In genomic region chr5:131774652-131775367, GRCh38 we compare ENCODE assay signal across 31 cellular contexts. TPM values are rescaled to one million over a fixed set of nuclear protein-coding genes. Genes with fewer than 3 reads are reported as not detected.
DNase-seq lines count a peak whose midpoint lies in the region; ATAC-seq and TF ChIP-seq lines count a peak whose summit lies in the region.
"Had no signal": no experiment of that assay in that cellular context is flagged by ENCODE, and none has a peak within 500 bp of the region (broad histone marks: within the 10 kb centered on the region; RNA-seq: fewer than 3 reads in every experiment).

No MANE protein-coding gene starts in this region.

- intact Hi-C loops in stomach (cut with DNase I; ENCODE audit: low total_unique reads), result no loop called here
- intact Hi-C loops in naive thymus-derived CD4-positive, alpha-beta T cell (cut with micrococcal nuclease), result no loop called here

- H3K9me3 Mint-ChIP-seq in naive thymus-derived CD4-positive, alpha-beta T cell, result no peaks in the 10 kb centered on the region
- H3K9me3 Mint-ChIP-seq: activated CD8-positive, alpha-beta T cell treated with anti-CD3 and anti-CD28 coated beads for 36 hours; activated naive CD4-positive, alpha-beta T cell treated with anti-CD3 and anti-CD28 coated beads, Interleukin-2, amount 10 ng/mL, durations not matched to agents 7 days and 5 days; HFFc6; immature natural killer cell had no signal

- H3K36me3 Mint-ChIP-seq in naive thymus-derived CD4-positive, alpha-beta T cell, result peaks cover 0 to 5% (median 0%) of the 10 kb centered on the region in 5 donors

- no peaks in the 10 kb centered on the region for H3K9me3 ChIP-seq in HEK293 (ENCODE audit: control insufficient read depth, insufficient read depth, low read depth, low read length)
- H3K9me3 ChIP-seq in stomach, result no peaks in the 10 kb centered on the region
- no peaks in the 10 kb centered on the region for H3K9me3 ChIP-seq in naive thymus-derived CD4-positive, alpha-beta T cell (ENCODE audit: control insufficient read depth in 2 of 3, low read length in 3 of 3)
- H3K9me3 ChIP-seq: Caco-2, left ventricle myocardium inferior, sigmoid colon, transverse colon had no signal

- H3K4me1 ChIP-seq in HEK293 (ENCODE audit: control insufficient read depth, insufficient read depth, low read length), result peaks cover 9% of the 10 kb centered on the region; the same call in 1 of the 2 replicates
- peaks cover 22 to 82% (median 57%) of the 10 kb centered on the region in 4 donors for H3K4me1 ChIP-seq in stomach
- peaks cover 0 to 7% of the 10 kb centered on the region in 2 donors for H3K4me1 ChIP-seq in naive thymus-derived CD4-positive, alpha-beta T cell (ENCODE audit: control insufficient read depth in 2 of 2, insufficient read depth in 2 of 2, low read length in 2 of 2)
- H3K4me1 ChIP-seq: Caco-2 had no signal

- ATAC-seq in naive thymus-derived CD4-positive, alpha-beta T cell, result no peak
- no peak for ATAC-seq in GM18505 (IDR thresholded peaks at IDR 0.05; ENCODE audit: unreplicated experiment)
- ATAC-seq: activated CD4-positive, alpha-beta T cell treated with anti-CD3 and anti-CD28 coated beads for 36 hours; activated CD8-positive, alpha-beta T cell treated with anti-CD3 and anti-CD28 coated beads for 36 hours; Right ventricle myocardium inferior had no signal

- CTCF ChIA-PET in HEK293 (lab: Yijun Ruan, JAX), result no interaction called here
- CTCF ChIA-PET in naive thymus-derived CD4-positive, alpha-beta T cell (lab: Charles Lee), result interaction anchor here (0.7 kb wide), 1 partner anchor 47 kb away, joined by 3 read pairs; no protein-coding TSS in a partner anchor

- no peak overlapping the region for H3K4me3 Mint-ChIP-seq in naive thymus-derived CD4-positive, alpha-beta T cell
- H3K4me3 Mint-ChIP-seq: activated CD4-positive, alpha-beta T cell treated with anti-CD3 and anti-CD28 coated beads for 36 hours; activated CD8-positive, alpha-beta T cell treated with anti-CD3 and anti-CD28 coated beads for 36 hours; activated naive CD4-positive, alpha-beta T cell treated with anti-CD3 and anti-CD28 coated beads, Interleukin-2, amount 10 ng/mL, durations not matched to agents 7 days and 5 days; HFFc6; immature natural killer cell had no signal

- H3K27ac ChIP-seq in HEK293 (ENCODE audit: extremely low read depth, low read depth, low read length) (no peak overlapping the region), stomach (peak overlapping the region in 4 of 5 donors; percentile 2 to 43 (median 32))
- H3K27ac ChIP-seq in naive thymus-derived CD4-positive, alpha-beta T cell (ENCODE audit: low read depth, low read length), result no peak overlapping the region
- H3K27ac ChIP-seq: brain microvascular endothelial cell, epithelial cell of prostate, left ventricle myocardium inferior, PC-9, sigmoid colon, transverse colon had no signal

- TF ChIP-seq CTCF in HEK293 (tag by site-specific recombination; IDR thresholded peaks at IDR 0.05) (no peak), stomach (IDR thresholded peaks at IDR 0.05) (no peak)

- no peaks in the 10 kb centered on the region for H3K27me3 ChIP-seq in stomach
- H3K27me3 ChIP-seq in naive thymus-derived CD4-positive, alpha-beta T cell (ENCODE audit: control insufficient read depth in 2 of 2, insufficient read depth in 2 of 2, low read length in 2 of 2), result no peaks in the 10 kb centered on the region
- H3K27me3 ChIP-seq: brain microvascular endothelial cell, sigmoid colon, transverse colon had no signal

- 28 to 58% (median 43%) methylated on average over 4 of the region's 4 CpGs for WGBS in stomach, 5 donors

- H3K4me3 ChIP-seq in HEK293 (ENCODE audit: low read depth, low read length), result no peak overlapping the region
- no peak overlapping the region for H3K4me3 ChIP-seq in stomach
- no peak overlapping the region for H3K4me3 ChIP-seq in naive thymus-derived CD4-positive, alpha-beta T cell (ENCODE audit: low read length)
- H3K4me3 ChIP-seq: left ventricle myocardium inferior, PC-9, sigmoid colon, transverse colon had no signal

- no peaks in the 10 kb centered on the region for H3K36me3 ChIP-seq in HEK293 (ENCODE audit: control insufficient read depth in 2 of 2, insufficient read depth in 1 of 2, low read length in 2 of 2)
- no peaks in the 10 kb centered on the region for H3K36me3 ChIP-seq in stomach
- no peaks in the 10 kb centered on the region for H3K36me3 ChIP-seq in naive thymus-derived CD4-positive, alpha-beta T cell (ENCODE audit: control insufficient read depth in 2 of 3, insufficient read depth in 3 of 3, low read length in 3 of 3)
- H3K36me3 ChIP-seq: brain microvascular endothelial cell, left ventricle myocardium inferior, sigmoid colon, transverse colon had no signal

- POLR2A ChIA-PET in HEK293 (lab: Yijun Ruan, JAX), result no interaction called here
- POLR2A ChIA-PET in naive thymus-derived CD4-positive, alpha-beta T cell (lab: Charles Lee), result no interaction called here

- peaks cover 6 to 26% (median 24%) of the 10 kb centered on the region in 7 donors for H3K4me1 Mint-ChIP-seq in naive thymus-derived CD4-positive, alpha-beta T cell
- H3K4me1 Mint-ChIP-seq: activated naive CD4-positive, alpha-beta T cell treated with anti-CD3 and anti-CD28 coated beads, Interleukin-2, amount 10 ng/mL, durations not matched to agents 7 days and 5 days had no signal

- TF ChIP-seq POLR2A in stomach (IDR thresholded peaks at IDR 0.05) (no peak), GM18505 (IDR thresholded peaks at IDR 0.05; ENCODE audit: borderline replicate concordance, extremely low read depth, insufficient read depth, insufficient read length) (no peak)

- H3K27me3 Mint-ChIP-seq in naive thymus-derived CD4-positive, alpha-beta T cell, result no peaks in the 10 kb centered on the region
- H3K27me3 Mint-ChIP-seq: activated CD4-positive, alpha-beta T cell treated with anti-CD3 and anti-CD28 coated beads for 36 hours; activated CD8-positive, alpha-beta T cell treated with anti-CD3 and anti-CD28 coated beads for 36 hours; activated naive CD4-positive, alpha-beta T cell treated with anti-CD3 and anti-CD28 coated beads, Interleukin-2, amount 10 ng/mL, durations not matched to agents 7 days and 5 days had no signal

- peak; percentile 85 for DNase-seq in NCI-H526 treated with DMSO at 0.1 percent for 48 hours (lab: John Stamatoyannopoulos, UW)
- DNase-seq in globus pallidus (ENCODE audit: low spot score), result peak; percentile 59
- no peak for DNase-seq in stomach
- no peak for DNase-seq in naive thymus-derived CD4-positive, alpha-beta T cell
- DNase-seq in NCI-H2196 (lab: John Stamatoyannopoulos, UW; ENCODE audit: unreplicated experiment), result no peak
- DNase-seq: activated CD4-positive, alpha-beta T cell treated with anti-CD3 and anti-CD28 coated beads for 36 hours; activated CD8-positive, alpha-beta memory T cell treated with anti-CD3 and anti-CD28 coated beads, Interleukin-2, amount 50 U/mL, for 48 hours; activated CD8-positive, alpha-beta T cell treated with anti-CD3 and anti-CD28 coated beads for 36 hours; activated naive CD4-positive, alpha-beta T cell treated with anti-CD3 and anti-CD28 coated beads, Interleukin-2, amount 10 ng/mL, durations not matched to agents 7 days and 5 days; brain microvascular endothelial cell; Caco-2; DMS79 treated with DMSO at 0.1 percent for 48 hours; effector CD8-positive, alpha-beta T cell; GDM1; GOT3; HFFc6; immature natural killer cell; IMR-90; left ventricle myocardium inferior; mesendoderm; NCI-H1092; NCI-H1694; NCI-H524 treated with DMSO at 0.1 percent for 48 hours; PC-9; sigmoid colon; stimulated activated CD4-positive, alpha-beta T cell treated with anti-CD3 and anti-CD28 coated beads, Interleukin-4, amount 100 ng/mL, for 24 hours; transverse colon had no signal

- no peak for TF ChIP-seq EP300 in stomach (IDR thresholded peaks at IDR 0.05)

- no peak overlapping the region for H3K27ac Mint-ChIP-seq in naive thymus-derived CD4-positive, alpha-beta T cell
- H3K27ac Mint-ChIP-seq: activated CD4-positive, alpha-beta T cell treated with anti-CD3 and anti-CD28 coated beads for 36 hours; activated CD8-positive, alpha-beta T cell treated with anti-CD3 and anti-CD28 coated beads for 36 hours; activated naive CD4-positive, alpha-beta T cell treated with anti-CD3 and anti-CD28 coated beads, Interleukin-2, amount 10 ng/mL, durations not matched to agents 7 days and 5 days; HFFc6; immature natural killer cell had no signal

TF ChIP-seq in HEK293, 187 proteins besides CTCF, POLR2A, EP300 and RAD21 (continues in another document):
- TF ChIP-seq ZNF391 (tag by site-specific recombination; IDR thresholded peaks at IDR 0.05; ENCODE audit: borderline replicate concordance, low read depth), result no peak
- TF ChIP-seq ZNF433 (tag by site-specific recombination; IDR thresholded peaks at IDR 0.05; ENCODE audit: low read depth), result no peak
- TF ChIP-seq, protein P1, sequence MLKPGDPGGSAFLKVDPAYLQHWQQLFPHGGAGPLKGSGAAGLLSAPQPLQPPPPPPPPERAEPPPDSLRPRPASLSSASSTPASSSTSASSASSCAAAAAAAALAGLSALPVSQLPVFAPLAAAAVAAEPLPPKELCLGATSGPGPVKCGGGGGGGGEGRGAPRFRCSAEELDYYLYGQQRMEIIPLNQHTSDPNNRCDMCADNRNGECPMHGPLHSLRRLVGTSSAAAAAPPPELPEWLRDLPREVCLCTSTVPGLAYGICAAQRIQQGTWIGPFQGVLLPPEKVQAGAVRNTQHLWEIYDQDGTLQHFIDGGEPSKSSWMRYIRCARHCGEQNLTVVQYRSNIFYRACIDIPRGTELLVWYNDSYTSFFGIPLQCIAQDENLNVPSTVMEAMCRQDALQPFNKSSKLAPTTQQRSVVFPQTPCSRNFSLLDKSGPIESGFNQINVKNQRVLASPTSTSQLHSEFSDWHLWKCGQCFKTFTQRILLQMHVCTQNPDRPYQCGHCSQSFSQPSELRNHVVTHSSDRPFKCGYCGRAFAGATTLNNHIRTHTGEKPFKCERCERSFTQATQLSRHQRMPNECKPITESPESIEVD (tag by site-specific recombination; IDR thresholded peaks at IDR 0.05), result peak; percentile 52; the same call in 1 of the 2 replicates
- no peak for TF ChIP-seq ZNF341 (tag by site-specific recombination; IDR thresholded peaks at IDR 0.05; ENCODE audit: low read depth)
- peak; percentile 47; the same call in 1 of the 2 replicates for TF ChIP-seq ZNF629 (tag by site-specific recombination; IDR thresholded peaks at IDR 0.05)
- TF ChIP-seq ZNF707 (tag by site-specific recombination; IDR thresholded peaks at IDR 0.05), result no peak
- TF ChIP-seq ZNF132 (tag by site-specific recombination; IDR thresholded peaks at IDR 0.05; ENCODE audit: borderline replicate concordance), result no peak
- TF ChIP-seq KLF10 (tag by site-specific recombination; IDR thresholded peaks at IDR 0.05), result no peak
- TF ChIP-seq ZNF658 (tag by site-specific recombination; IDR thresholded peaks at IDR 0.05), result no peak
- TF ChIP-seq ZEB2 (tag by site-specific recombination; IDR thresholded peaks at IDR 0.05), result no peak

RNA-seq across cellular contexts. Expression of gene FNIP1, which starts 22.0 kb away (rescaled TPM):
- total RNA-seq in stomach, result 10 to 100 TPM; 15.4 to 86.1 (median 34.8) TPM
- polyA plus RNA-seq in stomach, result 1 to 10 TPM; 3.2 to 4.7 (median 3.7) TPM
- total RNA-seq in naive thymus-derived CD4-positive, alpha-beta T cell, result 10 to 100 TPM; 30.5 to 48.5 (median 40.3) TPM
- polyA plus RNA-seq in naive thymus-derived CD4-positive, alpha-beta T cell, result 10 to 100 TPM in 1 of 2 donors, 1 to 10 TPM in 1; 8.8 to 11.3 TPM

Comparison
In these comparisons a context has a peak if more than half of its experiments do, and no peak if none do; other contexts are left out.
1. H3K27ac ChIP-seq: peak in stomach (4 of 5); none in HEK293 (single experiment) and naive thymus-derived CD4-positive, alpha-beta T cell (single experiment).
2. DNase-seq: peak in NCI-H526 treated with DMSO at 0.1 percent for 48 hours (single experiment) and globus pallidus (single experiment); none in stomach (single experiment), naive thymus-derived CD4-positive, alpha-beta T cell (0 of 9) and NCI-H2196 (single experiment).